23 cellular contexts compared by ENCODE assay signal in genomic region chr1:228289239-228289849, GRCh38.
DNase-seq lines count a peak whose midpoint lies in the region; ATAC-seq, FAIRE-seq and TF ChIP-seq lines count a peak whose summit lies in the region.
"Had no signal": no experiment of that assay in that cellular context is flagged by ENCODE, and none has a peak within 500 bp of the region (broad histone marks: within the 10 kb centered on the region; RNA-seq: fewer than 3 reads in every experiment).

No MANE protein-coding gene starts in this region.

- H3K56ac ChIP-seq in mesendoderm (ENCODE audit: low read length) = no peak overlapping the region

- H3K4me1 ChIP-seq in kidney (ENCODE audit: control insufficient read depth in 1 of 2, insufficient read depth in 1 of 2, low read depth in 1 of 2, low read length in 2 of 2) (no peaks in the 10 kb centered on the region), sigmoid colon (no peaks in the 10 kb centered on the region), Karpas-422 (ENCODE audit: low read length) (no peaks in the 10 kb centered on the region), mesendoderm (ENCODE audit: control insufficient read depth, low read depth, low read length) (no peaks in the 10 kb centered on the region)
- H3K4me1 ChIP-seq: tibial nerve had no signal

- H3K4me1 Mint-ChIP-seq in activated T-cell treated with anti-CD3 and anti-CD28 coated beads, Interleukin-2, amount 50 U/mL, for 24 hours (ENCODE audit: low read depth) = no peaks in the 10 kb centered on the region
- no peaks in the 10 kb centered on the region for H3K4me1 Mint-ChIP-seq in activated B cell treated with CpG ODN at 0.5 μM for 24 hours

- H3K36me3 Mint-ChIP-seq in activated T-cell treated with anti-CD3 and anti-CD28 coated beads, Interleukin-2, amount 50 U/mL, for 24 hours (ENCODE audit: low read depth) = peaks cover 25% of the 10 kb centered on the region
- peaks cover 5% of the 10 kb centered on the region for H3K36me3 Mint-ChIP-seq in activated B cell treated with CpG ODN at 0.5 μM for 24 hours (ENCODE audit: low read depth)

- TF ChIP-seq CTCF in activated B cell treated with CpG ODN at 0.5 μM for 24 hours (IDR thresholded peaks at IDR 0.05) (no peak), kidney (IDR thresholded peaks at IDR 0.05; ENCODE audit: borderline replicate concordance, extremely low read depth, insufficient read depth) (no peak), sigmoid colon (IDR thresholded peaks at IDR 0.05) (no peak)

- 88 to 89% methylated on average over 12 of the region's 12 CpGs for WGBS in sigmoid colon, 2 donors
- WGBS in mesendoderm (ENCODE audit: extremely low coverage, insufficient coverage, low lambda C conversion rate) = no CpG with 5 or more reads among the region's 12 CpGs

- FAIRE-seq in kidney (lab: Jason Lieb, UNC) = no peak
- FAIRE-seq: A204.1, GM12891 had no signal

- no peak for TF ChIP-seq EP300 in sigmoid colon (IDR thresholded peaks at IDR 0.05)

- H3K27ac ChIP-seq in kidney (ENCODE audit: low read depth in 2 of 2, low read length in 2 of 2) (no peak overlapping the region), sigmoid colon (no peak overlapping the region), Karpas-422 (ENCODE audit: low read length) (no peak overlapping the region), mesendoderm (ENCODE audit: low read depth, low read length) (no peak overlapping the region)
- H3K27ac ChIP-seq: epithelial cell of prostate, tibial nerve, WERI-Rb-1 had no signal

- no peak overlapping the region for H2BK120ac ChIP-seq in mesendoderm (ENCODE audit: low read depth, low read length)

- H3K36me3 ChIP-seq in kidney (ENCODE audit: control insufficient read depth in 1 of 2, insufficient read depth in 2 of 2, low read length in 2 of 2) (no peaks in the 10 kb centered on the region), sigmoid colon (no peaks in the 10 kb centered on the region), Karpas-422 (ENCODE audit: insufficient read depth, low read length) (no peaks in the 10 kb centered on the region), mesendoderm (ENCODE audit: control insufficient read depth, insufficient read depth, low read length) (peaks cover 2% of the 10 kb centered on the region)
- H3K36me3 ChIP-seq: WERI-Rb-1 had no signal

- no peaks in the 10 kb centered on the region for H3K9me3 Mint-ChIP-seq in activated T-cell treated with anti-CD3 and anti-CD28 coated beads, Interleukin-2, amount 50 U/mL, for 24 hours
- H3K9me3 Mint-ChIP-seq in activated B cell treated with CpG ODN at 0.5 μM for 24 hours = no peaks in the 10 kb centered on the region
- H3K9me3 Mint-ChIP-seq: CD4-positive, alpha-beta memory T cell; nephron progenitor cell had no signal

- DNase-seq in activated T-cell treated with anti-CD3 and anti-CD28 coated beads, Interleukin-2, amount 50 U/mL, for 24 hours = peak; percentile 20
- DNase-seq in activated T-cell treated with anti-CD3 and anti-CD28 coated beads, Interleukin-2, amount 50 U/mL, for 48 hours = no peak
- DNase-seq in activated B cell treated with CpG ODN at 0.5 μM for 24 hours (peak; percentile 4), kidney (peak; percentile 55), sigmoid colon (peak; percentile 53), Karpas-422 (no peak), mesendoderm (no peak), anterior cingulate cortex (lab: John Stamatoyannopoulos, UW) (no peak)
- DNase-seq: activated CD4-positive, alpha-beta T cell treated with anti-CD3 and anti-CD28 coated beads, Interleukin-2, amount 50 U/mL, for 1 hour; activated CD8-positive, alpha-beta memory T cell treated with anti-CD3 and anti-CD28 coated beads, Interleukin-2, amount 50 U/mL, for 4 hours; AML-193; CD4-positive, alpha-beta memory T cell; DMS 273 treated with DMSO at 0.1 percent for 48 hours; effector CD4-positive, alpha-beta T cell; nephron progenitor cell; PC-3; SHP77 treated with DMSO at 0.1 percent for 48 hours; T-helper 9 cell; WERI-Rb-1 had no signal

- H3K9ac ChIP-seq in kidney (ENCODE audit: low read length in 2 of 2) (no peak overlapping the region), Karpas-422 (ENCODE audit: low read length) (no peak overlapping the region), mesendoderm (ENCODE audit: low read length) (no peak overlapping the region)

- H2BK15ac ChIP-seq in mesendoderm (replicated peaks; ENCODE audit: low read depth) = no peak overlapping the region

- no peak overlapping the region for H3K18ac ChIP-seq in mesendoderm (ENCODE audit: low read length)

- peak overlapping the region; percentile 60 for H3K27ac Mint-ChIP-seq in activated T-cell treated with anti-CD3 and anti-CD28 coated beads, Interleukin-2, amount 50 U/mL, for 24 hours
- no peak overlapping the region for H3K27ac Mint-ChIP-seq in activated B cell treated with CpG ODN at 0.5 μM for 24 hours
- H3K27ac Mint-ChIP-seq: nephron progenitor cell had no signal

- H4K20me1 ChIP-seq in Karpas-422 (ENCODE audit: insufficient read depth, low read depth, low read length) = no peaks in the 10 kb centered on the region

- POLR2A ChIA-PET in activated B cell treated with CpG ODN at 0.5 μM for 24 hours (lab: Charles Lee) = no interaction called here

- intact Hi-C loops in activated B cell treated with CpG ODN at 0.5 μM for 24 hours (cut with micrococcal nuclease) (no loop called here), kidney (cut with DNase I) (no loop called here), sigmoid colon (cut with DNase I) (no loop called here)

- CTCF ChIA-PET in activated B cell treated with CpG ODN at 0.5 μM for 24 hours (lab: Charles Lee) = no interaction called here

- no peak overlapping the region for H3K4me3 Mint-ChIP-seq in activated T-cell treated with anti-CD3 and anti-CD28 coated beads, Interleukin-2, amount 50 U/mL, for 24 hours
- H3K4me3 Mint-ChIP-seq in activated B cell treated with CpG ODN at 0.5 μM for 24 hours = no peak overlapping the region
- H3K4me3 Mint-ChIP-seq: CD4-positive, alpha-beta memory T cell; nephron progenitor cell had no signal

- H2AK5ac ChIP-seq in mesendoderm (ENCODE audit: low read length) = no peak overlapping the region

- no peak for ATAC-seq in activated B cell treated with CpG ODN at 0.5 μM for 24 hours (ENCODE audit: low read depth)
- ATAC-seq: PC-3 had no signal

- no peak overlapping the region for H2BK5ac ChIP-seq in mesendoderm (ENCODE audit: low read length)

- H3K9me2 ChIP-seq in Karpas-422 (replicated peaks; ENCODE audit: insufficient read depth, low read length) = no peaks in the 10 kb centered on the region

- no peaks in the 10 kb centered on the region for H3K9me3 ChIP-seq in kidney (ENCODE audit: control insufficient read depth in 1 of 2, low read length in 2 of 2)
- no peaks in the 10 kb centered on the region for H3K9me3 ChIP-seq in sigmoid colon
- H3K9me3 ChIP-seq in Karpas-422 (ENCODE audit: low read length) = no peaks in the 10 kb centered on the region
- H3K9me3 ChIP-seq: tibial nerve had no signal

- H3K79me1 ChIP-seq in mesendoderm (ENCODE audit: low read length) = no peaks in the 10 kb centered on the region

- TF ChIP-seq POLR2A in sigmoid colon (IDR thresholded peaks at IDR 0.05) = no peak

- H3K27me3 ChIP-seq in sigmoid colon = no peaks in the 10 kb centered on the region
- no peaks in the 10 kb centered on the region for H3K27me3 ChIP-seq in Karpas-422 (ENCODE audit: low read length)
- H3K27me3 ChIP-seq in mesendoderm (ENCODE audit: insufficient read depth, low read length, poor library complexity) = no peaks in the 10 kb centered on the region
- H3K27me3 ChIP-seq: tibial nerve had no signal

- H3K23ac ChIP-seq in mesendoderm (ENCODE audit: low read length) = no peak overlapping the region

- H3K4ac ChIP-seq in mesendoderm (ENCODE audit: low read depth, low read length) = no peak overlapping the region

- H3K4me2 ChIP-seq in Karpas-422 (ENCODE audit: low read depth, low read length, poor library complexity, severe bottlenecking) (no peak overlapping the region), mesendoderm (ENCODE audit: low read length) (no peak overlapping the region)

- H4K5ac ChIP-seq in mesendoderm (ENCODE audit: low read length) = no peak overlapping the region

- no peak overlapping the region for H4K8ac ChIP-seq in mesendoderm (ENCODE audit: low read depth, low read length)

- no peak overlapping the region for H2AFZ ChIP-seq in Karpas-422 (ENCODE audit: low read length)

- H3K4me3 ChIP-seq in kidney (ENCODE audit: low read length in 2 of 2) (no peak overlapping the region), sigmoid colon (no peak overlapping the region), Karpas-422 (ENCODE audit: low read length) (no peak overlapping the region), mesendoderm (ENCODE audit: low read length) (no peak overlapping the region)
- H3K4me3 ChIP-seq: tibial nerve had no signal

- no peaks in the 10 kb centered on the region for H3K79me2 ChIP-seq in Karpas-422 (ENCODE audit: low read length)
- no peaks in the 10 kb centered on the region for H3K79me2 ChIP-seq in mesendoderm (ENCODE audit: control insufficient read depth, insufficient read depth, low read length)

- no peaks in the 10 kb centered on the region for H3K27me3 Mint-ChIP-seq in activated T-cell treated with anti-CD3 and anti-CD28 coated beads, Interleukin-2, amount 50 U/mL, for 24 hours
- no peaks in the 10 kb centered on the region for H3K27me3 Mint-ChIP-seq in activated B cell treated with CpG ODN at 0.5 μM for 24 hours
- H3K27me3 Mint-ChIP-seq: CD4-positive, alpha-beta memory T cell had no signal

Comparison
In these comparisons a context has a peak if more than half of its experiments do, and no peak if none do; other contexts are left out.
1. DNase-seq: peak in activated T-cell treated with anti-CD3 and anti-CD28 coated beads, Interleukin-2, amount 50 U/mL, for 24 hours (single experiment), activated B cell treated with CpG ODN at 0.5 μM for 24 hours (single experiment), kidney (single experiment) and sigmoid colon (single experiment); none in activated T-cell treated with anti-CD3 and anti-CD28 coated beads, Interleukin-2, amount 50 U/mL, for 48 hours (0 of 2), Karpas-422 (single experiment), mesendoderm (single experiment) and anterior cingulate cortex (0 of 58).